8 cellular contexts compared by ENCODE assay signal in genomic region chr2:73291461-73292315, GRCh38. TPM values are rescaled to one million over a fixed set of nuclear protein-coding genes. Genes with fewer than 3 reads are reported as not detected.
DNase-seq lines count a peak whose midpoint lies in the region; ATAC-seq, FAIRE-seq and TF ChIP-seq lines count a peak whose summit lies in the region.

No MANE protein-coding gene starts in this region.

- no peak for TF ChIP-seq CTCF in activated CD8-positive, alpha-beta T cell treated with anti-CD3 and anti-CD28 coated beads for 36 hours (IDR thresholded peaks at IDR 0.05)

- peak overlapping the region; percentile 55; the same call in 1 of the 2 replicates for H3K4me3 ChIP-seq in iPS-20b (ENCODE audit: low read length)

- intact Hi-C loops in activated CD8-positive, alpha-beta T cell treated with anti-CD3 and anti-CD28 coated beads for 36 hours (cut with micrococcal nuclease) = loop anchor here (5.0 kb wide), 1 partner anchor 59 kb away; the partner anchor contains the start of genes CCT7 and PRADC1

- ATAC-seq in activated CD8-positive, alpha-beta T cell treated with anti-CD3 and anti-CD28 coated beads for 36 hours = peak; percentile 10

- H3K27me3 Mint-ChIP-seq in activated CD8-positive, alpha-beta T cell treated with anti-CD3 and anti-CD28 coated beads for 36 hours = peaks cover 48% of the 10 kb centered on the region

- POLR2A ChIA-PET in activated CD8-positive, alpha-beta T cell treated with anti-CD3 and anti-CD28 coated beads for 36 hours (lab: Charles Lee) = interaction anchor here (0.8 to 1.2 kb wide), 3 partner anchors 9 to 58 kb away, joined by 3 to 5 read pairs (median 4); partner anchors contain the start of gene CCT7

- H3K27ac Mint-ChIP-seq in activated CD8-positive, alpha-beta T cell treated with anti-CD3 and anti-CD28 coated beads for 36 hours = no peak overlapping the region

- no peaks in the 10 kb centered on the region for H3K36me3 ChIP-seq in iPS-20b (ENCODE audit: insufficient read depth, low read depth, low read length)

- H3K9me3 Mint-ChIP-seq in activated CD8-positive, alpha-beta T cell treated with anti-CD3 and anti-CD28 coated beads for 36 hours = no peaks in the 10 kb centered on the region

- H3K9me3 ChIP-seq in iPS-20b (ENCODE audit: insufficient read depth, low read depth, low read length) = no peaks in the 10 kb centered on the region

- H3K9ac ChIP-seq in iPS-20b (ENCODE audit: low read depth, low read length) = no peak overlapping the region

- peak; percentile 6 for DNase-seq in stimulated activated CD4-positive, alpha-beta T cell treated with anti-CD3 and anti-CD28 coated beads, Interleukin-1b, Interleukin-23, amount 100 ng/mL, for 48 hours
- no peak for DNase-seq in stimulated activated CD4-positive, alpha-beta T cell treated with anti-CD3 and anti-CD28 coated beads, Interleukin-4, amount 100 ng/mL, for 4 hours
- peak; percentile 7 for DNase-seq in activated CD8-positive, alpha-beta T cell treated with anti-CD3 and anti-CD28 coated beads for 36 hours
- peak; percentile 42 for DNase-seq in urothelium cell line (ENCODE audit: low spot score)
- no peak for DNase-seq in foreskin melanocyte
- DNase-seq in NK-92 (lab: John Stamatoyannopoulos, UW; ENCODE audit: unreplicated experiment) = no peak
- DNase-seq in cerebellar nuclear complex (lab: John Stamatoyannopoulos, UW) = no peak

- H3K27me3 ChIP-seq in iPS-20b (ENCODE audit: insufficient read depth, low read length) = peaks cover 100% of the 10 kb centered on the region

- H3K4me3 Mint-ChIP-seq in activated CD8-positive, alpha-beta T cell treated with anti-CD3 and anti-CD28 coated beads for 36 hours = peak overlapping the region; percentile 26

- H3K4me1 ChIP-seq in iPS-20b (ENCODE audit: insufficient read depth, low read length) = no peaks in the 10 kb centered on the region

- CTCF ChIA-PET in activated CD8-positive, alpha-beta T cell treated with anti-CD3 and anti-CD28 coated beads for 36 hours (lab: Charles Lee) = interaction anchor here (1.4 to 4.7 kb wide), 11 partner anchors 10 to 128 kb away, joined by 3 to 36 read pairs (median 13); partner anchors contain the start of genes PRADC1 and SMYD5

- H3K27ac ChIP-seq in iPS-20b (ENCODE audit: low read length) = no peak overlapping the region

- peaks cover 11% of the 10 kb centered on the region for H3K4me1 Mint-ChIP-seq in activated CD8-positive, alpha-beta T cell treated with anti-CD3 and anti-CD28 coated beads for 36 hours (ENCODE audit: low read depth)

- no peaks in the 10 kb centered on the region for H3K36me3 Mint-ChIP-seq in activated CD8-positive, alpha-beta T cell treated with anti-CD3 and anti-CD28 coated beads for 36 hours (ENCODE audit: low read depth)

- FAIRE-seq in urothelium cell line (lab: Jason Lieb, UNC) = no peak

RNA-seq across cellular contexts. Expression of gene EGR4, which starts 1.7 kb away (rescaled TPM):
- total RNA-seq in activated CD8-positive, alpha-beta T cell treated with anti-CD3 and anti-CD28 coated beads for 36 hours = under 1 TPM; 0.11 to 0.29 TPM

RNA-seq across cellular contexts. Expression of gene FBXO41, which starts 7.4 kb away (rescaled TPM):
- 10 to 100 TPM; 41.5 to 42.0 TPM for total RNA-seq in activated CD8-positive, alpha-beta T cell treated with anti-CD3 and anti-CD28 coated beads for 36 hours

RNA-seq across cellular contexts. Expression of gene CCT7, which starts 57.6 kb away (rescaled TPM):
- 100 to 1,000 TPM; 628 to 660 TPM for total RNA-seq in activated CD8-positive, alpha-beta T cell treated with anti-CD3 and anti-CD28 coated beads for 36 hours

RNA-seq across cellular contexts. Expression of gene PRADC1, which starts 58.6 kb away (rescaled TPM):
- 10 to 100 TPM; 12.4 to 16.2 TPM for total RNA-seq in activated CD8-positive, alpha-beta T cell treated with anti-CD3 and anti-CD28 coated beads for 36 hours

Comparison
In these comparisons a context has a peak if more than half of its experiments do, and no peak if none do; other contexts are left out.
1. DNase-seq: peak in stimulated activated CD4-positive, alpha-beta T cell treated with anti-CD3 and anti-CD28 coated beads, Interleukin-1b, Interleukin-23, amount 100 ng/mL, for 48 hours (single experiment), activated CD8-positive, alpha-beta T cell treated with anti-CD3 and anti-CD28 coated beads for 36 hours (single experiment) and urothelium cell line (single experiment); none in stimulated activated CD4-positive, alpha-beta T cell treated with anti-CD3 and anti-CD28 coated beads, Interleukin-4, amount 100 ng/mL, for 4 hours (0 of 2), foreskin melanocyte (single experiment), NK-92 (single experiment) and cerebellar nuclear complex (0 of 2).